In genomic region chr12:69157023-69157655, GRCh38 we compare ENCODE assay signal across 8 cellular contexts.
DNase-seq lines count a peak whose midpoint lies in the region; ATAC-seq, FAIRE-seq and TF ChIP-seq lines count a peak whose summit lies in the region.

No MANE protein-coding gene starts in this region.

- no peak for FAIRE-seq in kidney (lab: Jason Lieb, UNC)

- H3K36me3 Mint-ChIP-seq in WTC11: no peaks in the 10 kb centered on the region

- H2AFZ ChIP-seq in mammary epithelial cell (ENCODE audit: low read depth, low read length): peak overlapping the region; percentile 87

- ATAC-seq in GM18861 (IDR thresholded peaks at IDR 0.05; ENCODE audit: unreplicated experiment) (peak; percentile 94), HG03060 (IDR thresholded peaks at IDR 0.05; ENCODE audit: low read depth, unreplicated experiment) (peak; percentile 84), WTC11 (peak; percentile 98)

- no peaks in the 10 kb centered on the region for H3K9me3 Mint-ChIP-seq in WTC11

- in situ Hi-C loops in mammary epithelial cell (cut with MboI; ENCODE audit: low sequenced_read_pairs in 2 of 2): no loop called here

- H3K27me3 ChIP-seq in AG04450 (ENCODE audit: control insufficient read depth, insufficient read depth, low read length) (no peaks in the 10 kb centered on the region), mammary epithelial cell (ENCODE audit: insufficient read depth, low read length) (no peaks in the 10 kb centered on the region)

- dilution Hi-C loops in mammary epithelial cell (cut with HindIII; ENCODE audit: low sequenced_read_pairs): no loop called here

- H3K9ac ChIP-seq in mammary epithelial cell (ENCODE audit: insufficient read depth, low read length): no peak overlapping the region
- H3K9ac ChIP-seq in kidney (ENCODE audit: low read length in 2 of 2): no peak overlapping the region

- peak overlapping the region; percentile 31 for H3K4me2 ChIP-seq in mammary epithelial cell (ENCODE audit: insufficient read depth, low read depth, low read length)

- CTCF ChIA-PET in AG04450 (lab: Charles Lee): interaction anchor here (0.6 to 5.0 kb wide), 51 partner anchors 7 to 1167 kb away, joined by 3 to 33 read pairs (median 4); no protein-coding TSS in a partner anchor
- CTCF ChIA-PET in WTC11 (lab: Charles Lee): interaction anchor here (0.5 to 4.6 kb wide), 44 partner anchors 8 to 413 kb away, joined by 3 to 44 read pairs (median 5); partner anchors contain the start of gene MDM2
- CTCF ChIA-PET in mammary epithelial cell (lab: Charles Lee; ENCODE audit: low non-redundant PET): interaction anchor here (0.7 kb wide), 1 partner anchor 1043 kb away, joined by 31 read pairs; no protein-coding TSS in a partner anchor

- POLR2A ChIA-PET in AG04450 (lab: Yijun Ruan, JAX): no interaction called here
- POLR2A ChIA-PET in WTC11 (lab: Charles Lee): interaction anchor here (0.5 to 1.2 kb wide), 3 partner anchors 18 to 82 kb away, joined by 3 to 8 read pairs (median 4); partner anchors contain the start of gene CPSF6

- H3K27ac ChIP-seq in AG04450 (ENCODE audit: low read depth, low read length) (no peak overlapping the region), mammary epithelial cell (ENCODE audit: insufficient read depth, low read depth, low read length) (no peak overlapping the region), kidney (ENCODE audit: low read depth in 2 of 2, low read length in 2 of 2) (no peak overlapping the region)

- no peak overlapping the region for H3K4me3 Mint-ChIP-seq in WTC11

- intact Hi-C loops in mammary epithelial cell (cut with micrococcal nuclease) (loop anchor here (1.0 to 10.0 kb wide), 3 partner anchors 258 to 1115 kb away; no protein-coding TSS in a partner anchor), kidney (cut with DNase I) (no loop called here)

- no peak overlapping the region for H3K27ac Mint-ChIP-seq in WTC11

- no peaks in the 10 kb centered on the region for H3K9me3 ChIP-seq in AG04450 (ENCODE audit: control insufficient read depth, insufficient read depth, low read length)
- no peaks in the 10 kb centered on the region for H3K9me3 ChIP-seq in mammary epithelial cell (replicated peaks; ENCODE audit: insufficient read depth, low read length)
- H3K9me3 ChIP-seq in kidney (ENCODE audit: control insufficient read depth in 1 of 2, low read length in 2 of 2): no peaks in the 10 kb centered on the region

- no peaks in the 10 kb centered on the region for H3K36me3 ChIP-seq in mammary epithelial cell (ENCODE audit: insufficient read depth, low read length)
- H3K36me3 ChIP-seq in kidney (ENCODE audit: control insufficient read depth in 1 of 2, insufficient read depth in 2 of 2, low read length in 2 of 2): no peaks in the 10 kb centered on the region

- H3K79me2 ChIP-seq in mammary epithelial cell (ENCODE audit: insufficient read depth, low read length): no peaks in the 10 kb centered on the region

- BruUV-seq in mammary epithelial cell (replicated peaks; lab: Mats Ljungman, UMichigan): no TSS peak

- no peaks in the 10 kb centered on the region for H4K20me1 ChIP-seq in mammary epithelial cell (ENCODE audit: insufficient read depth, low read length)

- 13% methylated on average over 12 of the region's 13 CpGs for WGBS in mammary epithelial cell (ENCODE audit: low coverage, missing lambda C conversion rate)

- peaks cover 6% of the 10 kb centered on the region; the same call in 1 of the 2 replicates for H3K27me3 Mint-ChIP-seq in WTC11 (ENCODE audit: low read depth)

- H3K4me1 ChIP-seq in mammary epithelial cell (ENCODE audit: insufficient read depth, low read length) (no peaks in the 10 kb centered on the region), kidney (ENCODE audit: control insufficient read depth in 1 of 2, insufficient read depth in 1 of 2, low read depth in 1 of 2, low read length in 2 of 2) (peaks cover 0 to 2% of the 10 kb centered on the region in 2 donors)

- DNase-seq in AG04450 (ENCODE audit: low read depth, low spot score) (peak; percentile 48), NCI-H2196 treated with DMSO at 0.1 percent for 48 hours (lab: John Stamatoyannopoulos, UW; ENCODE audit: unreplicated experiment) (peak; percentile 63), WTC11 (ENCODE audit: low spot score) (peak; percentile 95), mammary epithelial cell (peak; percentile 67), kidney (peak; percentile 94)
- DNase-seq in stimulated activated CD4-positive, alpha-beta T cell treated with anti-CD3 and anti-CD28 coated beads, Interleukin-2, amount 100 ng/mL, for 24 hours: peak; percentile 95 to 96

- no peak overlapping the region for H3K4me3 ChIP-seq in AG04450 (ENCODE audit: low read depth, low read length)
- H3K4me3 ChIP-seq in mammary epithelial cell (replicated peaks in 1 of 3; ENCODE audit: insufficient read depth in 1 of 3, low read depth in 2 of 3, low read length in 3 of 3): no peak overlapping the region
- H3K4me3 ChIP-seq in kidney (ENCODE audit: low read length in 2 of 2): no peak overlapping the region

- TF ChIP-seq CTCF in AG04450 (IDR thresholded peaks at IDR 0.05; ENCODE audit: low read depth, low read length) (peak; percentile 99), WTC11 (IDR thresholded peaks at IDR 0.05) (peak; percentile 82), mammary epithelial cell (conservative IDR thresholded peaks at IDR 0.05 in 1 of 2, IDR thresholded peaks at IDR 0.05 in 1 of 2; ENCODE audit: extremely low read depth in 1 of 2, insufficient read depth in 1 of 2, low read depth in 1 of 2, low read length in 2 of 2) (peak; percentile 97 to 99), kidney (IDR thresholded peaks at IDR 0.05; ENCODE audit: borderline replicate concordance, extremely low read depth, insufficient read depth) (peak; percentile 88)

- peaks cover 15% of the 10 kb centered on the region for H3K4me1 Mint-ChIP-seq in WTC11

TF ChIP-seq in WTC11, 78 proteins besides CTCF, POLR2A, EP300 and RAD21:
- TF ChIP-seq MYBL2 (CRISPR knock-in tag; IDR thresholded peaks at IDR 0.05): no peak
- TF ChIP-seq HMGXB4 (CRISPR knock-in tag; IDR thresholded peaks at IDR 0.05): peak; percentile 56; the same call in 1 of the 2 replicates
- no peak for TF ChIP-seq SMAD4 (CRISPR knock-in tag; IDR thresholded peaks at IDR 0.05)
TF ChIP-seq in WTC11: peak in this region for 1.
